In the genomic region with DNA sequence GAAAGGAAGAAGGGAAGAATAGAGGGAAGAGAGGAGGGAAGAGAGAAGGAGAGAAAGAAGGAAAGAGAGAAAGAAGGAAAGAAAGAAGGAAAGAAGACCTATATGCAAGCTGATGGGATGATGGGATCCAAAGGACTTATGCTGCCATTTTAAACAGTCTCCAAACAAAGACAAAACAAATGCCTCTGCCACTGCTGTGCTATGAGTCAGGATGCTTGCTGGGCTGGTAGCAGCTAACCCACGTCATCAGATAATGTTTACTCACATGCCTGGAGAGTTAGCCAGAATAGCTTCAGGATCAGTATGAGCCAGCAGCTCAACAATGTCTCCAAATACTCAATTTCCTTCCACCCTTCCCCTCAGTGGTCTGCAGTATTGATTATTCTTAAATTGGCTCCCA, we compare ENCODE assay signal across 1 cellular context.
TF ChIP-seq lines count a peak whose summit lies in the region.

No MANE protein-coding gene starts in this region.

TF ChIP-seq in SK-N-SH, 30 proteins besides CTCF, POLR2A, EP300 and RAD21 (continued from another document):
- TF ChIP-seq USF1 (IDR thresholded peaks at IDR 0.05; ENCODE audit: borderline replicate concordance, low read depth) = no peak
- no peak for TF ChIP-seq GABPA (IDR thresholded peaks at IDR 0.05; ENCODE audit: low read depth)
- TF ChIP-seq NRF1 (IDR thresholded peaks at IDR 0.05; ENCODE audit: low read depth, low read length) = no peak
- no peak for TF ChIP-seq GATA2 (CRISPR knock-in tag; IDR thresholded peaks at IDR 0.05)
- TF ChIP-seq RXRA (IDR thresholded peaks at IDR 0.05; ENCODE audit: borderline replicate concordance, low read depth) = no peak
- no peak for TF ChIP-seq POLR2AphosphoS5 (IDR thresholded peaks at IDR 0.05; ENCODE audit: low read depth, low read length)
- TF ChIP-seq MXI1 (IDR thresholded peaks at IDR 0.05; ENCODE audit: low read depth, low read length) = no peak
- TF ChIP-seq SMC3 (IDR thresholded peaks at IDR 0.05; ENCODE audit: low read depth, low read length) = no peak
- no peak for TF ChIP-seq FOSL2 (IDR thresholded peaks at IDR 0.05; ENCODE audit: borderline replicate concordance, low read depth)
- no peak for TF ChIP-seq USF2 (IDR thresholded peaks at IDR 0.05; ENCODE audit: borderline replicate concordance, low read depth, low read length)
- TF ChIP-seq MEF2A (IDR thresholded peaks at IDR 0.05; ENCODE audit: borderline replicate concordance, low read depth) = no peak
- no peak for TF ChIP-seq MAX (IDR thresholded peaks at IDR 0.05; ENCODE audit: low read depth)
- no peak for TF ChIP-seq IRF3 (IDR thresholded peaks at IDR 0.05; ENCODE audit: low read depth, low read length)
TF ChIP-seq in SK-N-SH: peak in this region for 0.
